In genomic region chr11:79077684-79078379, GRCh38 we compare ENCODE assay signal across 1 cellular context.
TF ChIP-seq lines count a peak whose summit lies in the region.

No MANE protein-coding gene starts in this region.

TF ChIP-seq in IMR-90, 13 proteins besides CTCF, POLR2A, EP300 and RAD21 (continued from another document):
- TF ChIP-seq MXI1 (IDR thresholded peaks at IDR 0.05; ENCODE audit: borderline replicate concordance, low read depth, low read length), result no peak
- TF ChIP-seq RFX5 (IDR thresholded peaks at IDR 0.05; ENCODE audit: low read depth, low read length), result no peak
- no peak for TF ChIP-seq USF2 (IDR thresholded peaks at IDR 0.05; ENCODE audit: low read depth, low read length)
- no peak for TF ChIP-seq NFE2L2 (IDR thresholded peaks at IDR 0.05; ENCODE audit: low read depth, low read length)
- TF ChIP-seq RCOR1 (IDR thresholded peaks at IDR 0.05; ENCODE audit: insufficient replicate concordance, low read length), result no peak
- no peak for TF ChIP-seq ELK1 (IDR thresholded peaks at IDR 0.05; ENCODE audit: borderline replicate concordance, low read depth, low read length)
- no peak for TF ChIP-seq BHLHE40 (IDR thresholded peaks at IDR 0.05; ENCODE audit: low read depth, low read length)
- no peak for TF ChIP-seq CEBPB (IDR thresholded peaks at IDR 0.05; ENCODE audit: low read depth, low read length)
- no peak for TF ChIP-seq FOS (IDR thresholded peaks at IDR 0.05; ENCODE audit: low read depth, low read length)
- no peak for TF ChIP-seq SMC3 (IDR thresholded peaks at IDR 0.05; ENCODE audit: low read depth, low read length)
- TF ChIP-seq CHD1 (IDR thresholded peaks at IDR 0.05; ENCODE audit: low read depth, low read length), result no peak
